19 cellular contexts compared by ENCODE assay signal in genomic region chr6:158161566-158162254, GRCh38. TPM values are rescaled to one million over a fixed set of nuclear protein-coding genes. Genes with fewer than 3 reads are reported as not detected.
A peak's percentile ranks its signal among the peaks of the same experiment; 100 is the strongest.
DNase-seq lines count a peak whose midpoint lies in the region; ATAC-seq, FAIRE-seq and TF ChIP-seq lines count a peak whose summit lies in the region.
"Had no signal": no experiment of that assay in that cellular context is flagged by ENCODE, and none has a peak within 500 bp of the region (broad histone marks: within the 10 kb centered on the region; RNA-seq: fewer than 3 reads in every experiment).

No MANE protein-coding gene starts in this region.

- no peak overlapping the region for H4K8ac ChIP-seq in mesenchymal stem cell (ENCODE audit: low read length)

- H3K18ac ChIP-seq in mesenchymal stem cell (ENCODE audit: low read depth in 1 of 2, low read length in 2 of 2), result no peak overlapping the region

- H3K4me3 Mint-ChIP-seq in astrocyte (ENCODE audit: unreplicated experiment), result no peak overlapping the region
- H3K4me3 Mint-ChIP-seq: activated CD8-positive, alpha-beta memory T cell treated with anti-CD3 and anti-CD28 coated beads, Interleukin-2, amount 10 ng/mL, durations not matched to agents 7 days and 5 days; CD4-positive, alpha-beta memory T cell; central memory CD8-positive, alpha-beta T cell had no signal

- FAIRE-seq in astrocyte (lab: Jason Lieb, UNC), result no peak
- FAIRE-seq: urothelium cell line had no signal

- no peak overlapping the region for H2BK15ac ChIP-seq in mesenchymal stem cell (ENCODE audit: low read depth, poor library complexity, severe bottlenecking)

- no peak overlapping the region for H3K23ac ChIP-seq in mesenchymal stem cell (ENCODE audit: low read length in 2 of 2)

- DNase-seq in COLO829 (ENCODE audit: low spot score), result peak; percentile 10
- DNase-seq in astrocyte (ENCODE audit: low read depth), result no peak
- DNase-seq in mesenchymal stem cell, result no peak
- no peak for DNase-seq in DMS 273 treated with DMSO at 0.1 percent for 48 hours (lab: John Stamatoyannopoulos, UW)
- no peak for DNase-seq in stimulated activated naive CD4-positive, alpha-beta T cell (lab: John Stamatoyannopoulos, UW)
- DNase-seq: activated CD4-positive, CD25-positive, alpha-beta regulatory T cell; activated CD8-positive, alpha-beta memory T cell treated with anti-CD3 and anti-CD28 coated beads, Interleukin-2, amount 10 ng/mL, durations not matched to agents 7 days and 5 days; activated effector memory CD4-positive, alpha-beta T cell treated with Interleukin-2 at 50 U/mL for 16 hours; CD4-positive, alpha-beta memory T cell; DND-41; effector memory CD4-positive, alpha-beta T cell; kidney glomerular epithelial cell; retina; stimulated activated naive CD4-positive, alpha-beta T cell treated with Interleukin-2 at 50 U/mL for 16 hours had no signal

- H3K14ac ChIP-seq in mesenchymal stem cell (ENCODE audit: low read length in 2 of 2), result no peak overlapping the region

- H3K9ac ChIP-seq in HUES48 (ENCODE audit: low read depth, low read length) (no peak overlapping the region), astrocyte (ENCODE audit: low read length) (no peak overlapping the region), mesenchymal stem cell (ENCODE audit: low read length) (no peak overlapping the region)

- no peak overlapping the region for H2BK5ac ChIP-seq in mesenchymal stem cell (ENCODE audit: low read depth, low read length, poor library complexity, severe bottlenecking)

- H3K9me3 Mint-ChIP-seq in astrocyte (ENCODE audit: unreplicated experiment), result no peaks in the 10 kb centered on the region
- H3K9me3 Mint-ChIP-seq: CD4-positive, alpha-beta memory T cell; central memory CD8-positive, alpha-beta T cell had no signal

- H3K79me2 ChIP-seq in astrocyte (ENCODE audit: insufficient read depth, low read length), result peaks cover 36% of the 10 kb centered on the region

- H3K9me3 ChIP-seq in HUES48 (ENCODE audit: control insufficient read depth, insufficient read depth, low read length) (no peaks in the 10 kb centered on the region), astrocyte (ENCODE audit: insufficient read depth, low read depth, low read length) (no peaks in the 10 kb centered on the region), mesenchymal stem cell (ENCODE audit: control insufficient read depth, low read length) (no peaks in the 10 kb centered on the region)

- no peak overlapping the region for H2BK120ac ChIP-seq in mesenchymal stem cell (ENCODE audit: low read depth, low read length)

- H3K27ac ChIP-seq in HUES48 (ENCODE audit: low read depth, low read length) (peak overlapping the region; percentile 69), astrocyte (ENCODE audit: low read depth, low read length) (no peak overlapping the region), mesenchymal stem cell (ENCODE audit: low read length, poor library complexity, severe bottlenecking) (no peak overlapping the region)

- 81% methylated on average over 5 of the region's 5 CpGs for WGBS in mesenchymal stem cell

- peaks cover 16% of the 10 kb centered on the region for H3K4me1 Mint-ChIP-seq in astrocyte (ENCODE audit: low read depth, unreplicated experiment)

- no peak overlapping the region for H2AFZ ChIP-seq in astrocyte (ENCODE audit: low read depth, low read length)
- H2AFZ ChIP-seq in mesenchymal stem cell (ENCODE audit: low read depth, low read length), result no peak overlapping the region

- peak overlapping the region; percentile 30 for H3K27ac Mint-ChIP-seq in astrocyte (ENCODE audit: unreplicated experiment)
- H3K27ac Mint-ChIP-seq: activated CD8-positive, alpha-beta memory T cell treated with anti-CD3 and anti-CD28 coated beads, Interleukin-2, amount 10 ng/mL, durations not matched to agents 7 days and 5 days had no signal

- H2AK5ac ChIP-seq in mesenchymal stem cell (ENCODE audit: low read length, severe bottlenecking), result peak overlapping the region; percentile 81

- peaks cover 15% of the 10 kb centered on the region for H3K79me1 ChIP-seq in mesenchymal stem cell (replicated peaks; ENCODE audit: low read length, poor library complexity, severe bottlenecking)

- H3K4me3 ChIP-seq in HUES48 (ENCODE audit: low read depth, low read length) (peak overlapping the region; percentile 39), astrocyte (ENCODE audit: insufficient read depth, low read depth, low read length) (no peak overlapping the region), mesenchymal stem cell (ENCODE audit: insufficient read depth in 1 of 2, low read depth in 1 of 2, low read length in 2 of 2) (no peak overlapping the region)

- H3K4me2 ChIP-seq in astrocyte (ENCODE audit: low read length), result no peak overlapping the region
- peak overlapping the region; percentile 6 for H3K4me2 ChIP-seq in mesenchymal stem cell (ENCODE audit: low read length, poor library complexity, severe bottlenecking)

- no peak overlapping the region for H2BK12ac ChIP-seq in mesenchymal stem cell (ENCODE audit: low read length in 2 of 2)

- peaks cover 2% of the 10 kb centered on the region for H3K36me3 Mint-ChIP-seq in astrocyte (ENCODE audit: low read depth, unreplicated experiment)

- H4K91ac ChIP-seq in mesenchymal stem cell (ENCODE audit: low read length), result no peak overlapping the region

- H3K36me3 ChIP-seq in HUES48 (ENCODE audit: control insufficient read depth, insufficient read depth, low read length) (peaks cover 8% of the 10 kb centered on the region), astrocyte (ENCODE audit: insufficient read depth, low read length) (no peaks in the 10 kb centered on the region), mesenchymal stem cell (ENCODE audit: control insufficient read depth in 1 of 2, insufficient read depth in 2 of 2, low read depth in 1 of 2, low read length in 2 of 2) (peaks cover 0 to 12% of the 10 kb centered on the region in 2 experiments)

- H3K27me3 ChIP-seq in HUES48 (ENCODE audit: control insufficient read depth, insufficient read depth, low read length) (peaks cover 8% of the 10 kb centered on the region), astrocyte (ENCODE audit: insufficient read depth, low read length) (no peaks in the 10 kb centered on the region), mesenchymal stem cell (ENCODE audit: control insufficient read depth in 1 of 2, insufficient read depth in 1 of 2, low read length in 2 of 2) (no peaks in the 10 kb centered on the region)

- no peaks in the 10 kb centered on the region for H3K27me3 Mint-ChIP-seq in astrocyte (ENCODE audit: low read depth, unreplicated experiment)
- H3K27me3 Mint-ChIP-seq: activated CD8-positive, alpha-beta memory T cell treated with anti-CD3 and anti-CD28 coated beads, Interleukin-2, amount 10 ng/mL, durations not matched to agents 7 days and 5 days; CD4-positive, alpha-beta memory T cell; central memory CD8-positive, alpha-beta T cell had no signal

- no peak overlapping the region for H3K4ac ChIP-seq in mesenchymal stem cell (ENCODE audit: low read depth in 1 of 2, low read length in 2 of 2)

- H3K4me1 ChIP-seq in HUES48 (ENCODE audit: control insufficient read depth, insufficient read depth, low read length) (peaks cover 19% of the 10 kb centered on the region), astrocyte (ENCODE audit: insufficient read depth, low read length) (peaks cover 6% of the 10 kb centered on the region), mesenchymal stem cell (ENCODE audit: control insufficient read depth, insufficient read depth, low read depth, low read length) (peaks cover 4% of the 10 kb centered on the region)

- TF ChIP-seq CTCF in astrocyte (IDR thresholded peaks at IDR 0.05; ENCODE audit: insufficient read depth, low read depth, low read length), result no peak

- peaks cover under 1% of the 10 kb centered on the region for H4K20me1 ChIP-seq in astrocyte (ENCODE audit: insufficient read depth, low read length)

- no peak for ATAC-seq in GM19395 (IDR thresholded peaks at IDR 0.05; ENCODE audit: unreplicated experiment)
- no peak for ATAC-seq in HG02571 (IDR thresholded peaks at IDR 0.05; ENCODE audit: unreplicated experiment)
- ATAC-seq: activated CD8-positive, alpha-beta memory T cell treated with anti-CD3 and anti-CD28 coated beads, Interleukin-2, amount 10 ng/mL, durations not matched to agents 7 days and 5 days had no signal

RNA-seq across cellular contexts. Expression of gene SERAC1, which starts 6.4 kb away (rescaled TPM):
- total RNA-seq in astrocyte, result 9.1 and 9.3 TPM in 2 replicates
- 3.5 TPM for polyA plus RNA-seq in mesenchymal stem cell (2013, experiment 1 of 2)
- polyA plus RNA-seq in mesenchymal stem cell (2013, experiment 2 of 2), result 3.6 TPM

RNA-seq across cellular contexts. Expression of gene GTF2H5, which starts 6.4 kb away (rescaled TPM):
- total RNA-seq in astrocyte, result 32.2 and 34.5 TPM in 2 replicates
- polyA plus RNA-seq in mesenchymal stem cell (2013, experiment 1 of 2), result 38.6 TPM
- 42.0 TPM for polyA plus RNA-seq in mesenchymal stem cell (2013, experiment 2 of 2)
